In the genomic region with DNA sequence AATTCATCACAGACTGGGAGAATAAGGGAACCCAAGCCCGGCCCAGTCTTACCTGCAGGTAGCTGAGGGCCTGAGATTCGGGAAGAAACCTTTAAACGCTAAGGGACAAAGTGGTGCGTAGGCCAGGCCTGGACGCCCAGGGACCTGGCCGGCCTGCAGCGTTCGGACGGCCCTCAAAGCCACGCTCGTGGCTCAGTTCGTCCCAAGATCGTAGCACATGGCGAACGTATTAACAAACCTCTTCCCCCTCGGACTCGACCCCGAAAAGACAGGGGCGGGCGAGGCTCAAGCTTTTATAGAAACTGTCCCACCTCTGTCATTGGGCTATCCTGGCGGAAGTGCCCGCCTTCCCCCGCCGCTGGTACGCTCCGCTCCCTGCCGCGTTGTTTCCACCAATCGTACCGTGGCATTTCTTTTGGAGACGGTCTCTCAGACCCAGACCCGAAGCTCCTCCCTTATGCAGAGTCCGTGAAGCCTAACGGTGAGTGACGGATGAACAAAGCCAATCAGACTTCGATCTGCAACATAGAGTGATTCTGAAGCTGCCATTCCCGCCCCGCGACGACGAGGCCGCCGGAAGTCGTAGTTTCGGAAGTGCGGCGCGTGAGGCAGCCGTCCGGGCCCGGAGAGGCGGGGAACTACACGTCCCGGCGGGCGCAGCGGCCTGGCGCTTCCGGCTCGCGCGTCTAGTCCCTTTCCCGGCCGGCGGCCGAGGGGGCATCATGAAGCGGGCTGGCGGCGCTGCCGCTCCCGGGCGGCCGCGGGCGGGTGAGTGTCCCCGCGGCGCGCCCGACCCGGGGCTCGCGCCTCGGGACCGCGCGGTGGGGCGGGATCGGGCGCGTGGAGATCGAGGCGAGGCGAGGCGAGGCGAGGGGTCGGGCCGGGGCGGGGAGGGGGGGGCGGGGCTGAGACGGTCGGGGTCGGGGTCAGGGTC, we compare ENCODE assay signal across 8 cellular contexts. TPM values are rescaled to one million over a fixed set of nuclear protein-coding genes. Genes with fewer than 3 reads are reported as not detected.
DNase-seq lines count a peak whose midpoint lies in the region; FAIRE-seq and TF ChIP-seq lines count a peak whose summit lies in the region.

Gene TRAF7 (plus strand): TSS at position 692 of the 934 bp plus-strand sequence. CDS start 8,139 bp downstream, outside the sequence.

- peak within 1 kb of the TSS; percentile 66 for H2AFZ ChIP-seq in neuronal stem cell (ENCODE audit: low read length)

- H2BK5ac ChIP-seq in neuronal stem cell (ENCODE audit: low read length): peak within 1 kb of the TSS; percentile 30

- H3K9me3 ChIP-seq in SK-N-MC (ENCODE audit: low read depth, low read length): no peaks in the 10 kb centered on the region
- no peaks in the 10 kb centered on the region for H3K9me3 ChIP-seq in neuronal stem cell (replicated peaks in 1 of 2; ENCODE audit: control insufficient read depth in 2 of 2, insufficient read depth in 1 of 2, low read depth in 1 of 2, low read length in 2 of 2)

- H2AK5ac ChIP-seq in neuronal stem cell (ENCODE audit: low read depth, low read length): peak within 1 kb of the TSS; percentile 47

- H3K27me3 Mint-ChIP-seq in HFFc6 (ENCODE audit: insufficient read depth): peaks cover 35% of the 10 kb centered on the region
- H3K27me3 Mint-ChIP-seq in activated naive CD4-positive, alpha-beta T cell treated with anti-CD3 and anti-CD28 coated beads, Interleukin-2, amount 10 ng/mL, durations not matched to agents 7 days and 5 days: peaks cover 3% of the 10 kb centered on the region

- CTCF ChIA-PET in activated naive CD4-positive, alpha-beta T cell treated with anti-CD3 and anti-CD28 coated beads, Interleukin-2, amount 10 ng/mL, durations not matched to agents 7 days and 5 days (lab: Charles Lee): interaction anchor here (0.7 to 2.2 kb wide), 6 partner anchors 15 to 334 kb away, joined by 3 to 11 read pairs (median 3); partner anchors contain the start of genes NTHL1 and TSC2

- peaks cover 41 to 54% of the 10 kb centered on the region in 2 donors for H3K4me1 ChIP-seq in neuronal stem cell (ENCODE audit: control insufficient read depth in 2 of 2, insufficient read depth in 1 of 2, low read depth in 1 of 2, low read length in 2 of 2)

- H3K9me3 Mint-ChIP-seq in HFFc6: peaks cover 12% of the 10 kb centered on the region
- H3K9me3 Mint-ChIP-seq in activated naive CD4-positive, alpha-beta T cell treated with anti-CD3 and anti-CD28 coated beads, Interleukin-2, amount 10 ng/mL, durations not matched to agents 7 days and 5 days: no peaks in the 10 kb centered on the region

- no peak within 1 kb of the TSS for H3K14ac ChIP-seq in neuronal stem cell (ENCODE audit: low read length)

- H2BK120ac ChIP-seq in neuronal stem cell (ENCODE audit: low read depth, low read length): no peak within 1 kb of the TSS

- peaks cover 35% of the 10 kb centered on the region for H3K36me3 Mint-ChIP-seq in HFFc6 (ENCODE audit: low read depth)
- peaks cover 18% of the 10 kb centered on the region for H3K36me3 Mint-ChIP-seq in activated naive CD4-positive, alpha-beta T cell treated with anti-CD3 and anti-CD28 coated beads, Interleukin-2, amount 10 ng/mL, durations not matched to agents 7 days and 5 days

- no peaks in the 10 kb centered on the region for H3K27me3 ChIP-seq in neuronal stem cell (ENCODE audit: control insufficient read depth in 3 of 3, insufficient read depth in 3 of 3, low read depth in 1 of 3, low read length in 3 of 3)

- peaks cover 32% of the 10 kb centered on the region for H3K36me3 ChIP-seq in SK-N-MC (ENCODE audit: insufficient read depth, low read length)
- H3K36me3 ChIP-seq in neuronal stem cell (replicated peaks in 1 of 2; ENCODE audit: control insufficient read depth in 2 of 2, insufficient read depth in 2 of 2, low read length in 2 of 2): peaks cover 17 to 47% of the 10 kb centered on the region in 2 donors

- H2BK15ac ChIP-seq in neuronal stem cell (ENCODE audit: low read length): no peak within 1 kb of the TSS

- peak within 1 kb of the TSS; percentile 93 for H3K4me2 ChIP-seq in neuronal stem cell (ENCODE audit: insufficient read depth, low read length, poor library complexity, severe bottlenecking)

- peak within 1 kb of the TSS; percentile 88 for H3K18ac ChIP-seq in neuronal stem cell (ENCODE audit: low read length)

- TF ChIP-seq POLR2A in NB4 (IDR thresholded peaks at IDR 0.05; ENCODE audit: extremely low read depth, insufficient read length): peak; percentile 100

- peak; percentile 100 for DNase-seq in GM04503 (ENCODE audit: low read depth)
- peak; percentile 100 for DNase-seq in HFFc6
- DNase-seq in NB4 (ENCODE audit: low read depth): peak; percentile 100
- peak; percentile 100 for DNase-seq in SK-N-MC (ENCODE audit: low read depth, low spot score)
- peak; percentile 98 for DNase-seq in activated naive CD4-positive, alpha-beta T cell treated with anti-CD3 and anti-CD28 coated beads, Interleukin-2, amount 10 ng/mL, durations not matched to agents 7 days and 5 days
- DNase-seq in frontal cortex (ENCODE audit: low spot score in 2 of 2): peak; percentile 99 to 100
- DNase-seq in neuronal stem cell (ENCODE audit: low spot score): peak; percentile 100

- H3K4me3 ChIP-seq in NB4 (ENCODE audit: low read depth, low read length) (peak within 1 kb of the TSS; percentile 100), SK-N-MC (peak within 1 kb of the TSS; percentile 95), neuronal stem cell (ENCODE audit: low read length in 2 of 2) (peak within 1 kb of the TSS; percentile 85 to 99)

- H3K27ac Mint-ChIP-seq in HFFc6: peak within 1 kb of the TSS; percentile 92
- peak within 1 kb of the TSS; percentile 95 for H3K27ac Mint-ChIP-seq in activated naive CD4-positive, alpha-beta T cell treated with anti-CD3 and anti-CD28 coated beads, Interleukin-2, amount 10 ng/mL, durations not matched to agents 7 days and 5 days

- WGBS in neuronal stem cell (ENCODE audit: extremely low coverage in 2 of 2, insufficient read length in 2 of 2, insufficient replicate concordance in 1 of 2), 2 donors: no CpG with 5 or more reads among the region's 103 CpGs

- H3K4me1 Mint-ChIP-seq in HFFc6 (ENCODE audit: low read depth): peaks cover 33% of the 10 kb centered on the region
- H3K4me1 Mint-ChIP-seq in activated naive CD4-positive, alpha-beta T cell treated with anti-CD3 and anti-CD28 coated beads, Interleukin-2, amount 10 ng/mL, durations not matched to agents 7 days and 5 days: peaks cover 51% of the 10 kb centered on the region

- H3K27ac ChIP-seq in SK-N-MC: peak within 1 kb of the TSS; percentile 81
- peak within 1 kb of the TSS; percentile 23 for H3K27ac ChIP-seq in neuronal stem cell (replicated peaks; ENCODE audit: low read length)

- H3K79me1 ChIP-seq in neuronal stem cell (ENCODE audit: low read depth, low read length): peaks cover 42% of the 10 kb centered on the region

- TF ChIP-seq CTCF in HFFc6 (IDR thresholded peaks at IDR 0.05) (no peak), NB4 (IDR thresholded peaks at IDR 0.05; ENCODE audit: low read depth, low read length) (no peak), subcutaneous adipose tissue (IDR thresholded peaks at IDR 0.05; ENCODE audit: low read depth) (no peak)

- peak within 1 kb of the TSS; percentile 75 for H4K8ac ChIP-seq in neuronal stem cell (ENCODE audit: low read depth, low read length)

- H3K9ac ChIP-seq in SK-N-MC (ENCODE audit: insufficient read length): peak within 1 kb of the TSS; percentile 99
- H3K9ac ChIP-seq in neuronal stem cell (ENCODE audit: low read depth, low read length, poor library complexity): peak within 1 kb of the TSS; percentile 93

- peak within 1 kb of the TSS; percentile 91 for H3K4me3 Mint-ChIP-seq in HFFc6
- peak within 1 kb of the TSS; percentile 96 for H3K4me3 Mint-ChIP-seq in activated naive CD4-positive, alpha-beta T cell treated with anti-CD3 and anti-CD28 coated beads, Interleukin-2, amount 10 ng/mL, durations not matched to agents 7 days and 5 days

- no peak within 1 kb of the TSS for H2BK12ac ChIP-seq in neuronal stem cell (ENCODE audit: low read length)

- no peak within 1 kb of the TSS for H3K4ac ChIP-seq in neuronal stem cell (ENCODE audit: low read length)

- H4K91ac ChIP-seq in neuronal stem cell (ENCODE audit: low read depth, low read length, poor library complexity): peak within 1 kb of the TSS; percentile 64

- peak; percentile 98 for FAIRE-seq in frontal cortex (lab: Jason Lieb, UNC)

- H3K23ac ChIP-seq in neuronal stem cell (ENCODE audit: low read depth, low read length, poor library complexity): peak within 1 kb of the TSS; percentile 99

RNA-seq across cellular contexts. Expression of gene TRAF7, which starts in this region (rescaled TPM):
- total RNA-seq in HFFc6 (2021; fragmentation: NEBNext Ultra II Directional; extraction: Animal tissue kit (Norgen Biotek cat#: 25700)): 10 to 100 TPM; 81.4 to 88.3 (median 85.3) TPM
- total RNA-seq in frontal cortex: 25.7 TPM
- 117 TPM for polyA plus RNA-seq in neuronal stem cell (2013, experiment 1 of 2)
- 112 TPM for polyA plus RNA-seq in neuronal stem cell (2013, experiment 2 of 2)
- 10 to 100 TPM; 19.1 to 45.0 (median 31.1) TPM for total RNA-seq in subcutaneous adipose tissue

Comparison
In these comparisons a context has a peak if more than half of its experiments do, and no peak if none do; other contexts are left out.
1. Peak in every context shown above with its lines: DNase-seq, H3K4me3 ChIP-seq and H3K27ac ChIP-seq.